Comparison of ENCODE assay signal across 12 cellular contexts in genomic region chr10:6071181-6072175, GRCh38. TPM values are rescaled to one million over a fixed set of nuclear protein-coding genes. Genes with fewer than 3 reads are reported as not detected.
DNase-seq lines count a peak whose midpoint lies in the region; ATAC-seq lines count a peak whose summit lies in the region.
"Had no signal": no experiment of that assay in that cellular context is flagged by ENCODE, and none has a peak within 500 bp of the region (broad histone marks: within the 10 kb centered on the region; RNA-seq: fewer than 3 reads in every experiment).

No MANE protein-coding gene starts in this region.

- H3K4me3 ChIP-seq in naive thymus-derived CD4-positive, alpha-beta T cell (ENCODE audit: low read length), result no peak overlapping the region

- intact Hi-C loops in naive thymus-derived CD4-positive, alpha-beta T cell (cut with micrococcal nuclease), result loop anchor here (1.0 kb wide), 3 partner anchors 9 to 20 kb away; partner anchors contain the start of gene IL2RA (in 2 of the 2)

- peaks cover 0 to 55% of the 10 kb centered on the region in 2 donors for H3K4me1 ChIP-seq in naive thymus-derived CD4-positive, alpha-beta T cell (ENCODE audit: control insufficient read depth in 2 of 2, insufficient read depth in 2 of 2, low read length in 2 of 2)

- H3K9me3 ChIP-seq in naive thymus-derived CD4-positive, alpha-beta T cell (ENCODE audit: control insufficient read depth in 2 of 3, low read length in 3 of 3), result no peaks in the 10 kb centered on the region

- peaks cover 43 to 90% (median 79%) of the 10 kb centered on the region in 7 donors for H3K4me1 Mint-ChIP-seq in naive thymus-derived CD4-positive, alpha-beta T cell

- peak overlapping the region in 9 of 10 donors; percentile 7 to 82 (median 42) for H3K4me3 Mint-ChIP-seq in naive thymus-derived CD4-positive, alpha-beta T cell
- H3K4me3 Mint-ChIP-seq: H9 had no signal

- no peaks in the 10 kb centered on the region for H3K27me3 Mint-ChIP-seq in naive thymus-derived CD4-positive, alpha-beta T cell

- POLR2A ChIA-PET in naive thymus-derived CD4-positive, alpha-beta T cell (lab: Charles Lee), result interaction anchor here (0.6 to 6.6 kb wide), 10 partner anchors 9 to 341 kb away, joined by 3 to 88 read pairs (median 5); partner anchors contain the start of gene IL2RA

- CTCF ChIA-PET in naive thymus-derived CD4-positive, alpha-beta T cell (lab: Charles Lee), result interaction anchor here (0.6 to 8.2 kb wide), 5 partner anchors 9 to 20 kb away, joined by 3 to 59 read pairs (median 4); no protein-coding TSS in a partner anchor

- peaks cover 0 to 2% (median 0%) of the 10 kb centered on the region in 11 donors for H3K9me3 Mint-ChIP-seq in naive thymus-derived CD4-positive, alpha-beta T cell
- H3K9me3 Mint-ChIP-seq: H9 had no signal

- H3K27ac ChIP-seq in naive thymus-derived CD4-positive, alpha-beta T cell (ENCODE audit: low read depth, low read length), result peak overlapping the region; percentile 28

- no peaks in the 10 kb centered on the region for H3K27me3 ChIP-seq in naive thymus-derived CD4-positive, alpha-beta T cell (ENCODE audit: control insufficient read depth in 2 of 2, insufficient read depth in 2 of 2, low read length in 2 of 2)

- DNase-seq in GF-D8 (lab: John Stamatoyannopoulos, UW) (peak; percentile 33), mesenteric fat pad (ENCODE audit: low spot score) (no peak), D341Med (ENCODE audit: low spot score) (no peak)
- peak; percentile 56 for DNase-seq in activated CD8-positive, alpha-beta memory T cell treated with anti-CD3 and anti-CD28 coated beads, Interleukin-2, amount 50 U/mL, for 48 hours
- no peak for DNase-seq in naive thymus-derived CD4-positive, alpha-beta T cell
- DNase-seq: effector CD4-positive, alpha-beta T cell; H9; NCI-H1105; small intestine had no signal

- ATAC-seq in HG02623 (IDR thresholded peaks at IDR 0.05; ENCODE audit: unreplicated experiment) (peak; percentile 14), HG02870 (IDR thresholded peaks at IDR 0.05; ENCODE audit: unreplicated experiment) (no peak)
- ATAC-seq in naive thymus-derived CD4-positive, alpha-beta T cell, result no peak

- no peaks in the 10 kb centered on the region for H3K36me3 ChIP-seq in naive thymus-derived CD4-positive, alpha-beta T cell (ENCODE audit: control insufficient read depth in 2 of 3, insufficient read depth in 3 of 3, low read length in 3 of 3)

- peak overlapping the region; percentile 49 to 90 (median 76) for H3K27ac Mint-ChIP-seq in naive thymus-derived CD4-positive, alpha-beta T cell
- H3K27ac Mint-ChIP-seq: H9 had no signal

- peaks cover 0 to 10% (median 0%) of the 10 kb centered on the region in 5 donors for H3K36me3 Mint-ChIP-seq in naive thymus-derived CD4-positive, alpha-beta T cell

RNA-seq across cellular contexts. Expression of gene IL2RA, which starts 9.3 kb away (rescaled TPM):
- total RNA-seq in naive thymus-derived CD4-positive, alpha-beta T cell, result 100 to 1,000 TPM in 1 of 5 experiments, 10 to 100 TPM in 1, 1 to 10 TPM in 3; 2.5 to 266 (median 6.7) TPM
- 1 to 10 TPM in 1 of 2 donors, under 1 TPM in 1; 0.85 to 3.0 TPM for polyA plus RNA-seq in naive thymus-derived CD4-positive, alpha-beta T cell
- 2.4 TPM for total RNA-seq in mesenteric fat pad
- total RNA-seq: Daoy, H9 had no signal

RNA-seq across cellular contexts. Expression of gene RBM17, which starts 17.4 kb away (rescaled TPM):
- total RNA-seq in naive thymus-derived CD4-positive, alpha-beta T cell, result 100 to 1,000 TPM; 120 to 158 (median 127) TPM
- polyA plus RNA-seq in naive thymus-derived CD4-positive, alpha-beta T cell, result 10 to 100 TPM; 66.6 to 83.0 TPM
- 137 TPM for total RNA-seq in mesenteric fat pad

Comparison
In these comparisons a context has a peak if more than half of its experiments do, and no peak if none do; other contexts are left out.
1. DNase-seq: peak in GF-D8 (single experiment) and activated CD8-positive, alpha-beta memory T cell treated with anti-CD3 and anti-CD28 coated beads, Interleukin-2, amount 50 U/mL, for 48 hours (single experiment); none in naive thymus-derived CD4-positive, alpha-beta T cell (0 of 9), mesenteric fat pad (single experiment) and D341Med (single experiment).